In genomic region chr15:73951591-73951990, GRCh38 we compare ENCODE assay signal across 10 cellular contexts. TPM values are rescaled to one million over a fixed set of nuclear protein-coding genes. Genes with fewer than 3 reads are reported as not detected.
DNase-seq lines count a peak whose midpoint lies in the region; ATAC-seq, FAIRE-seq and TF ChIP-seq lines count a peak whose summit lies in the region.
"Had no signal": no experiment of that assay in that cellular context is flagged by ENCODE, and none has a peak within 500 bp of the region (broad histone marks: within the 10 kb centered on the region; RNA-seq: fewer than 3 reads in every experiment).

No MANE protein-coding gene starts in this region.

- no peak overlapping the region for H3K9ac ChIP-seq in MM.1S (ENCODE audit: low read length)

- DNase-seq in MM.1S (no peak), stomach (no peak), GM12891 (ENCODE audit: insufficient read length, low spot score) (no peak), COR-L47 (lab: John Stamatoyannopoulos, UW) (no peak)
- DNase-seq in central memory CD8-positive, alpha-beta T cell (ENCODE audit: low spot score in 2 of 2), result no peak
- no peak for DNase-seq in activated CD4-positive, alpha-beta T cell treated with anti-CD3 and anti-CD28 coated beads for 1 hour

- H3K27ac ChIP-seq in MM.1S (ENCODE audit: low read length) (no peak overlapping the region), mesodermal cell (ENCODE audit: low read depth, low read length, severe bottlenecking) (peak overlapping the region; percentile 84), stomach (peak overlapping the region; percentile 51 to 94 (median 90))

- H4K20me1 ChIP-seq in MM.1S (ENCODE audit: insufficient read depth, low read length), result no peaks in the 10 kb centered on the region

- TF ChIP-seq POLR2A in stomach (IDR thresholded peaks at IDR 0.05) (no peak), GM12891 (IDR thresholded peaks at IDR 0.05; ENCODE audit: low read depth, low read length) (no peak)

- no peaks in the 10 kb centered on the region for H3K27me3 Mint-ChIP-seq in central memory CD8-positive, alpha-beta T cell
- H3K27me3 Mint-ChIP-seq: memory B cell had no signal

- peaks cover 9% of the 10 kb centered on the region for H3K4me1 Mint-ChIP-seq in central memory CD8-positive, alpha-beta T cell

- peak overlapping the region; percentile 61; the same call in 1 of the 2 replicates for H3K4me2 ChIP-seq in MM.1S (ENCODE audit: low read depth, low read length)

- H3K36me3 ChIP-seq in MM.1S (replicated peaks; ENCODE audit: insufficient read depth, low read length) (no peaks in the 10 kb centered on the region), mesodermal cell (ENCODE audit: control insufficient read depth, insufficient read depth, low read length) (peaks cover 34% of the 10 kb centered on the region), stomach (peaks cover 10 to 41% (median 33%) of the 10 kb centered on the region in 4 donors)

- no peaks in the 10 kb centered on the region for H3K79me2 ChIP-seq in MM.1S (ENCODE audit: low read length)

- no peaks in the 10 kb centered on the region for H3K9me3 Mint-ChIP-seq in central memory CD8-positive, alpha-beta T cell
- H3K9me3 Mint-ChIP-seq: memory B cell had no signal

- WGBS in mesodermal cell (ENCODE audit: insufficient coverage in 2 of 2), 2 experiments, result 46 to 66% methylated on average over 7 to 9 of the region's 12 CpGs
- WGBS in stomach, 5 donors, result 52 to 76% (median 67%) methylated on average over 11 to 12 of the region's 12 CpGs

- no peak for ATAC-seq in central memory CD8-positive, alpha-beta T cell (replicated peaks; ENCODE audit: extremely low read depth, poor library complexity, severe bottlenecking)
- ATAC-seq in GM18868 (IDR thresholded peaks at IDR 0.05; ENCODE audit: unreplicated experiment), result no peak

- H3K27ac Mint-ChIP-seq in central memory CD8-positive, alpha-beta T cell (ENCODE audit: low read depth), result peak overlapping the region; percentile 52
- H3K27ac Mint-ChIP-seq: memory B cell had no signal

- H3K9me2 ChIP-seq in MM.1S (replicated peaks; ENCODE audit: insufficient read depth, low read length), result no peaks in the 10 kb centered on the region

- H2AFZ ChIP-seq in MM.1S (ENCODE audit: low read length), result 0 out of 2 replicates have a peak overlapping the region, but pooled peaks have one; percentile 12

- TF ChIP-seq CTCF in MM.1S (IDR thresholded peaks at IDR 0.05; ENCODE audit: low read length) (no peak), stomach (IDR thresholded peaks at IDR 0.05) (no peak)

- no peak overlapping the region for H3K4me3 Mint-ChIP-seq in central memory CD8-positive, alpha-beta T cell
- H3K4me3 Mint-ChIP-seq: memory B cell had no signal

- H3K4me1 ChIP-seq in MM.1S (ENCODE audit: low read length) (peaks cover 9% of the 10 kb centered on the region), mesodermal cell (ENCODE audit: control insufficient read depth, insufficient read depth, low read length, poor library complexity, severe bottlenecking) (peaks cover 10% of the 10 kb centered on the region), stomach (peaks cover 20 to 45% (median 28%) of the 10 kb centered on the region in 4 donors)

- H3K4me3 ChIP-seq in MM.1S (ENCODE audit: low read length) (no peak overlapping the region), mesodermal cell (ENCODE audit: extremely low read depth, insufficient read depth, low read length, poor library complexity, severe bottlenecking) (no peak overlapping the region), stomach (no peak overlapping the region)

- peaks cover 2% of the 10 kb centered on the region for H3K36me3 Mint-ChIP-seq in central memory CD8-positive, alpha-beta T cell (ENCODE audit: insufficient read depth)
- H3K36me3 Mint-ChIP-seq: memory B cell had no signal

- no peak for FAIRE-seq in GM12891 (lab: Jason Lieb, UNC)

- intact Hi-C loops in stomach (cut with DNase I; ENCODE audit: low total_unique reads), result no loop called here

- no peak for TF ChIP-seq EP300 in stomach (IDR thresholded peaks at IDR 0.05)

- H3K27me3 ChIP-seq in MM.1S (replicated peaks; ENCODE audit: insufficient read depth, low read length) (no peaks in the 10 kb centered on the region), stomach (peaks cover 0 to 2% (median 0%) of the 10 kb centered on the region in 3 donors)

- H3K9me3 ChIP-seq in MM.1S (replicated peaks; ENCODE audit: insufficient read depth, low read length) (no peaks in the 10 kb centered on the region), mesodermal cell (ENCODE audit: control insufficient read depth, low read length) (no peaks in the 10 kb centered on the region), stomach (no peaks in the 10 kb centered on the region)

- no peaks in the 10 kb centered on the region for H3F3A ChIP-seq in MM.1S (ENCODE audit: insufficient read depth, low read length)

TF ChIP-seq in GM12891, 5 proteins besides CTCF, POLR2A, EP300 and RAD21:
- TF ChIP-seq POU2F2 (IDR thresholded peaks at IDR 0.05; ENCODE audit: low read depth, low read length) (no peak), SPI1 (IDR thresholded peaks at IDR 0.05; ENCODE audit: low read depth, low read length) (no peak), TAF1 (IDR thresholded peaks at IDR 0.05; ENCODE audit: low read depth, low read length) (no peak), PAX5 (IDR thresholded peaks at IDR 0.05; ENCODE audit: insufficient read depth, low read length, severe bottlenecking) (no peak), POLR2AphosphoS5 (IDR thresholded peaks at IDR 0.05; ENCODE audit: low read depth, low read length) (no peak)

RNA-seq across cellular contexts. Expression of gene LOXL1, which starts 25.3 kb away (rescaled TPM):
- polyA plus RNA-seq in mesodermal cell (2013, experiment 1 of 2), result 126 TPM
- polyA plus RNA-seq in mesodermal cell (2013, experiment 2 of 2), result 114 TPM
- total RNA-seq in stomach, result 10 to 100 TPM in 4 of 5 donors, 1 to 10 TPM in 1; 6.2 to 48.4 (median 36.8) TPM
- polyA plus RNA-seq in stomach, result 10 to 100 TPM in 2 of 3 donors, 1 to 10 TPM in 1; 5.2 to 25.8 (median 12.5) TPM
- polyA plus RNA-seq in GM12891 (2012; ENCODE audit: low read depth, missing spikeins), result not detected
- total RNA-seq: OCI-LY7 had no signal

RNA-seq across cellular contexts. Expression of gene STOML1, which starts 40.5 kb away (rescaled TPM):
- polyA plus RNA-seq in mesodermal cell (2013, experiment 1 of 2), result 6.7 TPM
- 7.2 TPM for polyA plus RNA-seq in mesodermal cell (2013, experiment 2 of 2)
- total RNA-seq in stomach, result 10 to 100 TPM in 2 of 5 donors, 1 to 10 TPM in 3; 5.3 to 26.4 (median 9.8) TPM
- polyA plus RNA-seq in stomach, result 10 to 100 TPM in 1 of 3 donors, 1 to 10 TPM in 2; 8.0 to 13.3 (median 9.6) TPM
- polyA plus RNA-seq in GM12891 (2012; ENCODE audit: low read depth, missing spikeins), result 6.3 TPM

RNA-seq across cellular contexts. Expression of gene PML, which starts 42.9 kb away (rescaled TPM):
- 35.5 TPM for polyA plus RNA-seq in mesodermal cell (2013, experiment 1 of 2)
- polyA plus RNA-seq in mesodermal cell (2013, experiment 2 of 2), result 28.0 TPM
- total RNA-seq in stomach, result 100 to 1,000 TPM in 2 of 5 donors, 10 to 100 TPM in 3; 27.7 to 170 (median 65.9) TPM
- polyA plus RNA-seq in stomach, result 10 to 100 TPM; 16.0 to 25.8 (median 21.9) TPM
- 47.9 TPM for polyA plus RNA-seq in GM12891 (2012; ENCODE audit: low read depth, missing spikeins)
